9 cellular contexts compared by ENCODE assay signal in genomic region chr17:50079334-50080095, GRCh38. TPM values are rescaled to one million over a fixed set of nuclear protein-coding genes. Genes with fewer than 3 reads are reported as not detected.
DNase-seq lines count a peak whose midpoint lies in the region; ATAC-seq and TF ChIP-seq lines count a peak whose summit lies in the region.
"Had no signal": no experiment of that assay in that cellular context is flagged by ENCODE, and none has a peak within 500 bp of the region (broad histone marks: within the 10 kb centered on the region; RNA-seq: fewer than 3 reads in every experiment).

No MANE protein-coding gene starts in this region.

- peak; percentile 67 for ATAC-seq in Panc1

- H3K9me3 Mint-ChIP-seq in activated T-cell treated with anti-CD3 and anti-CD28 coated beads, Interleukin-2, amount 50 U/mL, for 24 hours = no peaks in the 10 kb centered on the region

- H3K27me3 Mint-ChIP-seq in activated T-cell treated with anti-CD3 and anti-CD28 coated beads, Interleukin-2, amount 50 U/mL, for 24 hours = no peaks in the 10 kb centered on the region

- DNase-seq in activated T-cell treated with anti-CD3 and anti-CD28 coated beads for 48 hours (ENCODE audit: low read depth) (peak; percentile 12), Panc1 (ENCODE audit: low read depth, low spot score) (no peak), fibroblast of peridontal ligament (ENCODE audit: extremely low read depth) (peak; percentile 30), HK-2 (ENCODE audit: unreplicated experiment) (no peak), head of caudate nucleus (no peak), DMS153 (lab: John Stamatoyannopoulos, UW) (no peak)
- DNase-seq in activated T-cell treated with anti-CD3 and anti-CD28 coated beads, Interleukin-2, amount 50 U/mL, for 24 hours = no peak

- H3K4me3 ChIP-seq in Panc1 (ENCODE audit: low read depth in 2 of 2, low read length in 2 of 2) = no peak overlapping the region
- no peak overlapping the region for H3K4me3 ChIP-seq in skeletal muscle satellite cell (ENCODE audit: low read length)
- H3K4me3 ChIP-seq: skin epidermis had no signal

- in situ Hi-C loops in Panc1 (cut with HindIII; ENCODE audit: low pct_unique_long_range_greater_than_20kb, low sequenced_read_pairs) = no loop called here

- POLR2A ChIA-PET in Panc1 (lab: Charles Lee) = no interaction called here

- no peaks in the 10 kb centered on the region for H3K4me1 Mint-ChIP-seq in activated T-cell treated with anti-CD3 and anti-CD28 coated beads, Interleukin-2, amount 50 U/mL, for 24 hours (ENCODE audit: low read depth)

- H3K4me1 ChIP-seq in Panc1 (ENCODE audit: control insufficient read depth, insufficient read depth, low read length) (no peaks in the 10 kb centered on the region), skeletal muscle satellite cell (ENCODE audit: control insufficient read depth, insufficient read depth, low read length) (peaks cover 16% of the 10 kb centered on the region)

- TF ChIP-seq CTCF in Panc1 (IDR thresholded peaks at IDR 0.05) = peak; percentile 92

- CTCF ChIA-PET in Panc1 (lab: Charles Lee) = interaction anchor here (0.5 to 1.4 kb wide), 7 partner anchors 12 to 409 kb away, joined by 3 to 7 read pairs (median 3); no protein-coding TSS in a partner anchor

- no peak overlapping the region for H3K4me2 ChIP-seq in skeletal muscle satellite cell (ENCODE audit: low read length)

- H3K36me3 ChIP-seq in Panc1 (ENCODE audit: control insufficient read depth, insufficient read depth, low read length) (peaks cover 15% of the 10 kb centered on the region), skeletal muscle satellite cell (ENCODE audit: insufficient read depth, low read length) (peaks cover 91% of the 10 kb centered on the region)

- no peak overlapping the region for H3K27ac Mint-ChIP-seq in activated T-cell treated with anti-CD3 and anti-CD28 coated beads, Interleukin-2, amount 50 U/mL, for 24 hours

- H3K27ac ChIP-seq in Panc1 (ENCODE audit: low read length) = no peak overlapping the region

- no TSS peak for BruUV-seq in Panc1 (replicated peaks; lab: Mats Ljungman, UMichigan)

- intact Hi-C loops in Panc1 (cut with micrococcal nuclease; ENCODE audit: unreplicated experiment) = no loop called here
- intact Hi-C loops in head of caudate nucleus (cut with DNase I) = no loop called here

- H3K9ac ChIP-seq in skeletal muscle satellite cell (ENCODE audit: low read depth, low read length) = peak overlapping the region; percentile 10

- H3K4me3 Mint-ChIP-seq in activated T-cell treated with anti-CD3 and anti-CD28 coated beads, Interleukin-2, amount 50 U/mL, for 24 hours = no peak overlapping the region

- H3K27me3 ChIP-seq in Panc1 (ENCODE audit: control insufficient read depth, insufficient read depth, low read length) (no peaks in the 10 kb centered on the region), skeletal muscle satellite cell (ENCODE audit: control insufficient read depth, insufficient read depth, low read length) (no peaks in the 10 kb centered on the region)

- H3K9me3 ChIP-seq in Panc1 (ENCODE audit: control insufficient read depth, insufficient read depth, low read depth, low read length) = no peaks in the 10 kb centered on the region
- H3K9me3 ChIP-seq in skeletal muscle satellite cell (replicated peaks; ENCODE audit: low read length) = no peaks in the 10 kb centered on the region

- H3K36me3 Mint-ChIP-seq in activated T-cell treated with anti-CD3 and anti-CD28 coated beads, Interleukin-2, amount 50 U/mL, for 24 hours (ENCODE audit: low read depth) = peaks cover 10% of the 10 kb centered on the region

RNA-seq across cellular contexts. Expression of gene PDK2, which starts 15.6 kb away (rescaled TPM):
- 46.0 TPM for total RNA-seq in Panc1 (2021; ENCODE audit: unreplicated experiment)
- polyA plus RNA-seq in Panc1 (2012; ENCODE audit: insufficient read length) = 79.3 TPM
- 12.9 and 17.0 TPM in 2 replicates for total RNA-seq in skeletal muscle satellite cell (2012; rRNA removed)

RNA-seq across cellular contexts. Expression of gene ITGA3, which starts 23.6 kb away (rescaled TPM):
- total RNA-seq in Panc1 (2021; ENCODE audit: unreplicated experiment) = 439 TPM
- 291 TPM for polyA plus RNA-seq in Panc1 (2012; ENCODE audit: insufficient read length)
- 105 and 121 TPM in 2 replicates for total RNA-seq in skeletal muscle satellite cell (2012; rRNA removed)

RNA-seq across cellular contexts. Expression of gene SAMD14, which starts 50.4 kb away (rescaled TPM):
- 6.9 TPM for total RNA-seq in Panc1 (2021; ENCODE audit: unreplicated experiment)
- 8.6 TPM for polyA plus RNA-seq in Panc1 (2012; ENCODE audit: insufficient read length)
- total RNA-seq in skeletal muscle satellite cell (2012; rRNA removed) = 0.44 and 0.51 TPM in 2 replicates

Comparison
In these comparisons a context has a peak if more than half of its experiments do, and no peak if none do; other contexts are left out.
1. DNase-seq: peak in activated T-cell treated with anti-CD3 and anti-CD28 coated beads for 48 hours (single experiment) and fibroblast of peridontal ligament (single experiment); none in activated T-cell treated with anti-CD3 and anti-CD28 coated beads, Interleukin-2, amount 50 U/mL, for 24 hours (single experiment), Panc1 (single experiment), HK-2 (single experiment), head of caudate nucleus (0 of 42) and DMS153 (single experiment).